ENCODE assay signal across 8 cellular contexts in genomic region chr10:70816220-70816894, GRCh38. TPM values are rescaled to one million over a fixed set of nuclear protein-coding genes. Genes with fewer than 3 reads are reported as not detected.
DNase-seq lines count a peak whose midpoint lies in the region; ATAC-seq and TF ChIP-seq lines count a peak whose summit lies in the region.

No MANE protein-coding gene starts in this region.

- peak; percentile 45 for DNase-seq in NCI-H1436 (lab: John Stamatoyannopoulos, UW)
- no peak for DNase-seq in NCI-H1436 treated with DMSO at 0.1 percent for 48 hours (lab: John Stamatoyannopoulos, UW)
- peak; percentile 83 for DNase-seq in NCI-H2107 treated with DMSO at 0.1 percent for 48 hours (lab: John Stamatoyannopoulos, UW; ENCODE audit: unreplicated experiment)
- DNase-seq in activated B cell treated with CpG ODN at 0.5 μM for 24 hours, result no peak
- DNase-seq in cerebellum (ENCODE audit: low spot score), result peak; percentile 66
- DNase-seq in islet precursor cell, result peak; percentile 92
- peak; percentile 50 for DNase-seq in smooth muscle cell of the brain vasculature (ENCODE audit: low read depth, low spot score)

- no peaks in the 10 kb centered on the region for H3K9me3 Mint-ChIP-seq in activated B cell treated with CpG ODN at 0.5 μM for 24 hours

- ATAC-seq in HG02678 (IDR thresholded peaks at IDR 0.05; ENCODE audit: unreplicated experiment) (peak; percentile 49), activated B cell treated with CpG ODN at 0.5 μM for 24 hours (ENCODE audit: low read depth) (peak; percentile 54)

- H3K4me1 Mint-ChIP-seq in activated B cell treated with CpG ODN at 0.5 μM for 24 hours, result peaks cover 26% of the 10 kb centered on the region

- peak overlapping the region; percentile 90 for H3K4me3 Mint-ChIP-seq in activated B cell treated with CpG ODN at 0.5 μM for 24 hours

- H3K27me3 Mint-ChIP-seq in activated B cell treated with CpG ODN at 0.5 μM for 24 hours, result peaks cover 2% of the 10 kb centered on the region

- CTCF ChIA-PET in activated B cell treated with CpG ODN at 0.5 μM for 24 hours (lab: Charles Lee), result interaction anchor here (2.2 kb wide), 1 partner anchor 63 kb away, joined by 8 read pairs; no protein-coding TSS in a partner anchor

- POLR2A ChIA-PET in activated B cell treated with CpG ODN at 0.5 μM for 24 hours (lab: Charles Lee), result interaction anchor here (0.6 to 2.3 kb wide), 4 partner anchors 72 to 670 kb away, joined by 3 to 5 read pairs (median 4); partner anchors contain the start of genes EIF4EBP2, PCBD1 and TYSND1

- peaks cover 31% of the 10 kb centered on the region for H3K36me3 Mint-ChIP-seq in activated B cell treated with CpG ODN at 0.5 μM for 24 hours (ENCODE audit: low read depth)

- TF ChIP-seq CTCF in activated B cell treated with CpG ODN at 0.5 μM for 24 hours (IDR thresholded peaks at IDR 0.05), result no peak

- intact Hi-C loops in activated B cell treated with CpG ODN at 0.5 μM for 24 hours (cut with micrococcal nuclease), result loop anchor here (5.0 kb wide), 3 partner anchors 46 to 644 kb away; partner anchors contain the start of gene SAR1A

- H3K27ac Mint-ChIP-seq in activated B cell treated with CpG ODN at 0.5 μM for 24 hours, result peak overlapping the region; percentile 82

RNA-seq across cellular contexts. Expression of gene SGPL1, which starts 0.6 kb away (rescaled TPM):
- total RNA-seq in activated B cell treated with CpG ODN at 0.5 μM for 24 hours, result 35.9 and 36.3 TPM in 2 replicates
- total RNA-seq in cerebellum, result 47.5 TPM

RNA-seq across cellular contexts. Expression of gene TBATA, which starts 31.2 kb away (rescaled TPM):
- not detected in 2 replicates for total RNA-seq in activated B cell treated with CpG ODN at 0.5 μM for 24 hours
- total RNA-seq in cerebellum, result not detected

Comparison
In these comparisons a context has a peak if more than half of its experiments do, and no peak if none do; other contexts are left out.
1. DNase-seq: peak in NCI-H1436 (single experiment), NCI-H2107 treated with DMSO at 0.1 percent for 48 hours (single experiment), cerebellum (single experiment), islet precursor cell (single experiment) and smooth muscle cell of the brain vasculature (single experiment); none in NCI-H1436 treated with DMSO at 0.1 percent for 48 hours (single experiment) and activated B cell treated with CpG ODN at 0.5 μM for 24 hours (single experiment).